ENCODE assay signal across 15 cellular contexts in genomic region chr22:21621025-21621424, GRCh38. TPM values are rescaled to one million over a fixed set of nuclear protein-coding genes. Genes with fewer than 3 reads are reported as not detected.
"Had no signal": no experiment of that assay in that cellular context is flagged by ENCODE, and none has a peak within 500 bp of the region (broad histone marks: within the 10 kb centered on the region; RNA-seq: fewer than 3 reads in every experiment).

No MANE protein-coding gene starts in this region.

- H3K9me3 ChIP-seq: esophagus squamous epithelium, pancreas, thyroid gland, uterus had no signal

- H3K27ac Mint-ChIP-seq: activated naive CD8-positive, alpha-beta T cell treated with anti-CD3 and anti-CD28 coated beads, Interleukin-2, amount 10 ng/mL, durations not matched to agents 7 days and 5 days had no signal

- H3K9me3 Mint-ChIP-seq: activated naive CD8-positive, alpha-beta T cell treated with anti-CD3 and anti-CD28 coated beads, Interleukin-2, amount 10 ng/mL, durations not matched to agents 7 days and 5 days; neural crest cell had no signal

- ATAC-seq: pancreas had no signal

- H3K27me3 ChIP-seq: esophagus squamous epithelium, pancreas, thyroid gland, uterus had no signal

- H3K4me3 ChIP-seq: esophagus squamous epithelium, pancreas, thyroid gland, uterus had no signal

- H3K4me3 Mint-ChIP-seq: activated naive CD8-positive, alpha-beta T cell treated with anti-CD3 and anti-CD28 coated beads, Interleukin-2, amount 10 ng/mL, durations not matched to agents 7 days and 5 days; neural crest cell had no signal

- H3K27ac ChIP-seq: esophagus squamous epithelium, pancreas, thyroid gland, uterus, WERI-Rb-1 had no signal

- H3K27me3 Mint-ChIP-seq: activated naive CD8-positive, alpha-beta T cell treated with anti-CD3 and anti-CD28 coated beads, Interleukin-2, amount 10 ng/mL, durations not matched to agents 7 days and 5 days had no signal

- DNase-seq: activated CD4-positive, alpha-beta T cell treated with anti-CD3 and anti-CD28 coated beads for 4 hours; activated naive CD8-positive, alpha-beta T cell treated with anti-CD3 and anti-CD28 coated beads, Interleukin-2, amount 10 ng/mL, durations not matched to agents 7 days and 5 days; activated T-cell treated with anti-CD3 and anti-CD28 coated beads for 4 hours; aorta; esophagus squamous epithelium; foreskin fibroblast; mammary epithelial cell; retina; stimulated activated CD4-positive, alpha-beta T cell treated with anti-CD3 and anti-CD28 coated beads, Interleukin-15, amount 100 ng/mL, for 24 hours; thyroid gland; uterus; WERI-Rb-1 had no signal

- H3K36me3 ChIP-seq: pancreas, uterus had no signal

RNA-seq across cellular contexts. Expression of gene CCDC116, which starts 11.5 kb away (rescaled TPM):
- total RNA-seq: bronchial epithelial cell had no signal
